Comparison of ENCODE assay signal across 1 cellular context in the genomic region with DNA sequence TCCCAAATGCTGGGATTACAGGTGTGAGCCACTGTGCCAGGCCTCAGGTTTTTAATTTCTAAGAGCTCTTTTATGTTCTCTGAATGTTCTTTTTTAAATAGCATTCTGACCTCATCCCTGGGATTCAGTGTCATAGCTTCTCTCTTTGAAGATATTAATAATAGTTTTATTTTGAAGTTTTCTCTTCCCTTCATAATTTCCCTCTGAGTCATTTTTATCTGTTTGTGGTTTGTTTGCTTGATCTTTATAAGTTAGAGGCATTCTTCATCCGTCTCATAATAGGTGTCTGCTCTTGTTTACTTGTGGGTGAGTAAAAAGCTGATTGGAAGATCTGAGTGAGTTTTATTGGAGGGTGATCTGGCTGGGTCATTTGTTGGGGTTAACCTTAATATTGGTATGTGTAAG.
TF ChIP-seq lines count a peak whose summit lies in the region.

No MANE protein-coding gene starts in this region.

TF ChIP-seq in IMR-90, 13 proteins besides CTCF, POLR2A, EP300 and RAD21:
- 0 out of 2 replicates have a peak, but pooled peaks have one; percentile 2 for TF ChIP-seq FOS (IDR thresholded peaks at IDR 0.05; ENCODE audit: low read depth, low read length)
- no peak for TF ChIP-seq SMC3 (IDR thresholded peaks at IDR 0.05; ENCODE audit: low read depth, low read length)
- no peak for TF ChIP-seq BHLHE40 (IDR thresholded peaks at IDR 0.05; ENCODE audit: low read depth, low read length)
- TF ChIP-seq RCOR1 (IDR thresholded peaks at IDR 0.05; ENCODE audit: insufficient replicate concordance, low read length): no peak
